Comparison of ENCODE assay signal across 15 cellular contexts in the genomic region with DNA sequence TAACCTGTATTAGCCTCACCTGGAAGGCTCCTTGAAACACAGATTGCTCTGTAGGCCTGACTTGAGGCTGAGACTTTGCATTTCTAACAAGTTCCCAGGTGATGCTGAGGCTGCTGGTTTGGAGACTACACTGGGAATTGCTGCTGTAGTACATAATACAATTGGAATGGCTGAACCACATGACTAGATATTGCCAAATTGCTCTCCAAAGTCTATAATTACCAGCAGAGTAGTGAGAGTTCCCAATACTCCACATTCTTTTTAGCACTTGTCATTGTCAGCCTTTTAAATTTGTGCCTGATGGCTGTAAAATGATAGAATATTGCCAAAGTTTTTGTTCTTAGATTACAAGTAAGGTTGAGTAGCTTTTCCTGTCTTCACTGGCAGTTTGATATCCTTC. TPM values are rescaled to one million over a fixed set of nuclear protein-coding genes. Genes with fewer than 3 reads are reported as not detected.
DNase-seq lines count a peak whose midpoint lies in the region; ATAC-seq, FAIRE-seq and TF ChIP-seq lines count a peak whose summit lies in the region.
"Had no signal": no experiment of that assay in that cellular context is flagged by ENCODE, and none has a peak within 500 bp of the region (broad histone marks: within the 10 kb centered on the region; RNA-seq: fewer than 3 reads in every experiment).

No MANE protein-coding gene starts in this region.

- in situ Hi-C loops in mammary epithelial cell (cut with MboI; ENCODE audit: low sequenced_read_pairs in 2 of 2), result no loop called here

- no peaks in the 10 kb centered on the region for H4K20me1 ChIP-seq in mammary epithelial cell (ENCODE audit: insufficient read depth, low read length)

- H3K4me3 ChIP-seq in mammary epithelial cell (replicated peaks in 1 of 3; ENCODE audit: insufficient read depth in 1 of 3, low read depth in 2 of 3, low read length in 3 of 3) (no peak overlapping the region), kidney epithelial cell (ENCODE audit: low read depth, low read length) (no peak overlapping the region), upper lobe of right lung (no peak overlapping the region)
- H3K4me3 ChIP-seq: coronary artery, neural progenitor cell, SJSA1 had no signal

- H3K36me3 ChIP-seq in mammary epithelial cell (ENCODE audit: insufficient read depth, low read length) (peaks cover 2% of the 10 kb centered on the region), kidney epithelial cell (ENCODE audit: control insufficient read depth, insufficient read depth, low read length) (peaks cover 2% of the 10 kb centered on the region), upper lobe of right lung (no peaks in the 10 kb centered on the region)

- DNase-seq in HTR-8/SVneo (ENCODE audit: insufficient read length, low spot score) (peak; percentile 20), mammary epithelial cell (peak; percentile 50), kidney epithelial cell (ENCODE audit: low read depth) (peak; percentile 47), upper lobe of right lung (no peak), DMS79 (lab: John Stamatoyannopoulos, UW) (no peak)
- no peak for DNase-seq in stimulated activated CD4-positive, alpha-beta T cell treated with anti-CD3 and anti-CD28 coated beads, Interleukin-12 subunit alpha, Interleukin-12 subunit beta, amount 100 ng/mL, for 4 hours
- DNase-seq: activated T-cell treated with anti-CD3 and anti-CD28 coated beads, Interleukin-2, amount 50 U/mL, for 48 hours; DMS79 treated with DMSO at 0.1 percent for 48 hours; Karpas-422; NCI-H510A treated with DMSO at 0.1 percent for 48 hours; stimulated activated CD4-positive, alpha-beta T cell treated with anti-CD3 and anti-CD28 coated beads, Interleukin-4, amount 100 ng/mL, for 1 hour had no signal

- CTCF ChIA-PET in mammary epithelial cell (lab: Charles Lee; ENCODE audit: low non-redundant PET), result no interaction called here

- TF ChIP-seq CTCF in mammary epithelial cell (conservative IDR thresholded peaks at IDR 0.05 in 1 of 2, IDR thresholded peaks at IDR 0.05 in 1 of 2; ENCODE audit: extremely low read depth in 1 of 2, insufficient read depth in 1 of 2, low read depth in 1 of 2, low read length in 2 of 2), result no peak
- TF ChIP-seq CTCF in kidney epithelial cell (IDR thresholded peaks at IDR 0.05; ENCODE audit: insufficient read depth, low read length, poor library complexity, severe bottlenecking), result no peak
- TF ChIP-seq CTCF in upper lobe of right lung (IDR thresholded peaks at IDR 0.05), result no peak

- ATAC-seq in upper lobe of right lung (peak; percentile 76), HG03521 (IDR thresholded peaks at IDR 0.05; ENCODE audit: unreplicated experiment) (no peak)

- dilution Hi-C loops in mammary epithelial cell (cut with HindIII; ENCODE audit: low sequenced_read_pairs), result no loop called here

- no peak for FAIRE-seq in HTR-8/SVneo (lab: Jason Lieb, UNC)

- H3K79me2 ChIP-seq in mammary epithelial cell (ENCODE audit: insufficient read depth, low read length), result no peaks in the 10 kb centered on the region

- no peak overlapping the region for H3K4me2 ChIP-seq in mammary epithelial cell (ENCODE audit: insufficient read depth, low read depth, low read length)
- H3K4me2 ChIP-seq: neural progenitor cell had no signal

- no peaks in the 10 kb centered on the region for H3K9me3 ChIP-seq in mammary epithelial cell (replicated peaks; ENCODE audit: insufficient read depth, low read length)
- H3K9me3 ChIP-seq in upper lobe of right lung, result no peaks in the 10 kb centered on the region
- H3K9me3 ChIP-seq: SJSA1 had no signal

- H3K27me3 ChIP-seq in mammary epithelial cell (ENCODE audit: insufficient read depth, low read length), result no peaks in the 10 kb centered on the region
- no peaks in the 10 kb centered on the region for H3K27me3 ChIP-seq in kidney epithelial cell (ENCODE audit: control insufficient read depth, insufficient read depth, low read length)
- H3K27me3 ChIP-seq in upper lobe of right lung, result no peaks in the 10 kb centered on the region
- H3K27me3 ChIP-seq: neural progenitor cell, SJSA1 had no signal

- no TSS peak for BruUV-seq in mammary epithelial cell (replicated peaks; lab: Mats Ljungman, UMichigan)

- H3K27ac ChIP-seq in mammary epithelial cell (ENCODE audit: insufficient read depth, low read depth, low read length) (no peak overlapping the region), upper lobe of right lung (no peak overlapping the region)
- H3K27ac ChIP-seq: coronary artery, neural progenitor cell, SJSA1 had no signal

- no peak overlapping the region for H2AFZ ChIP-seq in mammary epithelial cell (ENCODE audit: low read depth, low read length)
- H2AFZ ChIP-seq: neural progenitor cell had no signal

- intact Hi-C loops in mammary epithelial cell (cut with micrococcal nuclease), result loop anchor here (5.0 to 10.0 kb wide), 2 partner anchors 83 to 126 kb away; a partner anchor contains a TSS
- intact Hi-C loops in upper lobe of right lung (cut with DNase I), result no loop called here

- H3K9ac ChIP-seq in mammary epithelial cell (ENCODE audit: insufficient read depth, low read length), result no peak overlapping the region
- H3K9ac ChIP-seq: neural progenitor cell had no signal

- H3K4me1 ChIP-seq in mammary epithelial cell (ENCODE audit: insufficient read depth, low read length) (peaks cover 7% of the 10 kb centered on the region), upper lobe of right lung (peaks cover 8% of the 10 kb centered on the region)
- H3K4me1 ChIP-seq: neural progenitor cell, SJSA1 had no signal

RNA-seq across cellular contexts. Expression of a gene that starts 39.9 kb away (rescaled TPM):
- total RNA-seq in mammary epithelial cell (10 to 100 TPM; 11.7 to 14.8 TPM), kidney epithelial cell (20.7 and 22.7 TPM in 2 replicates), upper lobe of right lung (11.3 TPM)
- 4.2 TPM for polyA plus RNA-seq in mammary epithelial cell
- polyA minus RNA-seq in mammary epithelial cell, result 7.5 TPM

RNA-seq across cellular contexts. Expression of a gene that starts 41.6 kb away (rescaled TPM):
- total RNA-seq in mammary epithelial cell (10 to 100 TPM; 29.7 to 37.4 TPM), kidney epithelial cell (13.9 and 17.0 TPM in 2 replicates), upper lobe of right lung (11.5 TPM)
- polyA plus RNA-seq in mammary epithelial cell, result 11.2 TPM
- polyA minus RNA-seq in mammary epithelial cell, result 4.3 TPM

Comparison
In these comparisons a context has a peak if more than half of its experiments do, and no peak if none do; other contexts are left out.
1. DNase-seq: peak in HTR-8/SVneo (single experiment), mammary epithelial cell (single experiment) and kidney epithelial cell (single experiment); none in upper lobe of right lung (single experiment), DMS79 (single experiment) and stimulated activated CD4-positive, alpha-beta T cell treated with anti-CD3 and anti-CD28 coated beads, Interleukin-12 subunit alpha, Interleukin-12 subunit beta, amount 100 ng/mL, for 4 hours (single experiment).